In the genomic region with DNA sequence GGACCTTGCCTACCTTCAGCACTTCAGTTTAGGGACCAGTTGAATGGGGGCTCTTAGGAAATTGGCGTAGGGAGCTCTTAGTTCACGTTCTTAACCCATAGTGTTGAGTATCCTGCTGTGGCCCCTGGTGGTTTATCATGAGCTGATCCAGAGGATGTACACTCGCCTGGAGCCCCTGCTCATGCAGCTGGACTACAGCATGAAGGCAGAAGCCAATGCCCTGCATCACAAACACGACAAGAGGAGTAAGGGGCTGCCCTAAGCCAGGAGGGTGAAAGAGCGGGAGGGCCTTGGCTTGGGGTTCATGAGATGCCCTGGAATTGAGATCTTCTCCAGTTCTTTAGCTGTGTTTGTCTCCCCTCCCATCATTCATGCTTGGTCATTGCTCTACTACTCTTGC, we compare ENCODE assay signal across 21 cellular contexts. TPM values are rescaled to one million over a fixed set of nuclear protein-coding genes. Genes with fewer than 3 reads are reported as not detected.
A peak's percentile ranks its signal among the peaks of the same experiment; 100 is the strongest.
DNase-seq lines count a peak whose midpoint lies in the region; ATAC-seq and TF ChIP-seq lines count a peak whose summit lies in the region.
"Had no signal": no experiment of that assay in that cellular context is flagged by ENCODE, and none has a peak within 500 bp of the region (broad histone marks: within the 10 kb centered on the region; RNA-seq: fewer than 3 reads in every experiment).

No MANE protein-coding gene starts in this region.

- no peak for TF ChIP-seq CTCF in upper lobe of left lung (IDR thresholded peaks at IDR 0.05)

- H3K4me3 ChIP-seq in upper lobe of left lung, result no peak overlapping the region
- H3K4me3 ChIP-seq: heart left ventricle, K562, SJSA1, uterus had no signal

- TF ChIP-seq EP300 in upper lobe of left lung (IDR thresholded peaks at IDR 0.05), result no peak

- no peak for DNase-seq in activated naive CD8-positive, alpha-beta T cell treated with anti-CD3 and anti-CD28 coated beads, Interleukin-2, amount 50 U/mL, for 24 hours
- no peak for DNase-seq in activated CD4-positive, alpha-beta memory T cell treated with anti-CD3 and anti-CD28 coated beads, Interleukin-2, amount 10 ng/mL, durations not matched to agents 7 days and 5 days
- DNase-seq in memory B cell (ENCODE audit: low spot score in 2 of 2), result no peak
- DNase-seq in NCI-H774 (lab: John Stamatoyannopoulos, UW), result no peak
- no peak for DNase-seq in upper lobe of left lung
- DNase-seq: anterior cingulate cortex, DMS79, heart left ventricle, mesendoderm, MM.1S, naive B cell, NCI-H1436 treated with DMSO at 0.1 percent for 48 hours, substantia nigra, uterus had no signal

- H3K27ac ChIP-seq in upper lobe of left lung, result no peak overlapping the region
- H3K27ac ChIP-seq: heart left ventricle, SJSA1, uterus, VCaP had no signal

- H3K4me1 Mint-ChIP-seq in activated naive CD8-positive, alpha-beta T cell (ENCODE audit: low read depth), result peaks cover 48% of the 10 kb centered on the region
- peaks cover 43% of the 10 kb centered on the region for H3K4me1 Mint-ChIP-seq in activated naive CD8-positive, alpha-beta T cell treated with anti-CD3 and anti-CD28 coated beads, Interleukin-2, amount 50 U/mL, for 24 hours
- H3K4me1 Mint-ChIP-seq in activated CD4-positive, alpha-beta memory T cell treated with anti-CD3 and anti-CD28 coated beads, Interleukin-2, amount 10 ng/mL, durations not matched to agents 7 days and 5 days, result peaks cover 61% of the 10 kb centered on the region
- H3K4me1 Mint-ChIP-seq in memory B cell, result peaks cover 19% of the 10 kb centered on the region

- H3K4me3 Mint-ChIP-seq in activated naive CD8-positive, alpha-beta T cell, result peak overlapping the region; percentile 27
- no peak overlapping the region for H3K4me3 Mint-ChIP-seq in activated naive CD8-positive, alpha-beta T cell treated with anti-CD3 and anti-CD28 coated beads, Interleukin-2, amount 50 U/mL, for 24 hours
- H3K4me3 Mint-ChIP-seq in activated CD4-positive, alpha-beta memory T cell treated with anti-CD3 and anti-CD28 coated beads, Interleukin-2, amount 10 ng/mL, durations not matched to agents 7 days and 5 days, result no peak overlapping the region
- H3K4me3 Mint-ChIP-seq in memory B cell, result no peak overlapping the region

- no peak for ATAC-seq in activated naive CD8-positive, alpha-beta T cell treated with anti-CD3 and anti-CD28 coated beads, Interleukin-2, amount 50 U/mL, for 24 hours
- ATAC-seq in memory B cell (ENCODE audit: low read depth) (no peak), HG03159 (IDR thresholded peaks at IDR 0.05; ENCODE audit: unreplicated experiment) (no peak), upper lobe of left lung (ENCODE audit: low FRiP score in 2 of 2) (no peak)
- ATAC-seq: HCT116, heart left ventricle, K562, Panc1 had no signal

- CTCF ChIA-PET in activated CD4-positive, alpha-beta memory T cell treated with anti-CD3 and anti-CD28 coated beads, Interleukin-2, amount 10 ng/mL, durations not matched to agents 7 days and 5 days (lab: Charles Lee), result interaction anchor here (0.5 to 2.8 kb wide), 9 partner anchors 10 to 697 kb away, joined by 3 to 16 read pairs (median 4); a partner anchor contains a TSS

- peaks cover 22 to 55% (median 44%) of the 10 kb centered on the region in 4 donors for H3K36me3 ChIP-seq in upper lobe of left lung
- H3K36me3 ChIP-seq: uterus had no signal

- no peaks in the 10 kb centered on the region for H3K27me3 ChIP-seq in upper lobe of left lung
- H3K27me3 ChIP-seq: heart left ventricle, SJSA1, uterus had no signal

- POLR2A ChIA-PET in activated CD4-positive, alpha-beta memory T cell treated with anti-CD3 and anti-CD28 coated beads, Interleukin-2, amount 10 ng/mL, durations not matched to agents 7 days and 5 days (lab: Charles Lee), result interaction anchor here (0.9 to 12.0 kb wide), 10 partner anchors 18 to 72 kb away, joined by 3 to 160 read pairs (median 4); a partner anchor contains a TSS

- peaks cover 14 to 21% (median 14%) of the 10 kb centered on the region in 4 donors for H3K4me1 ChIP-seq in upper lobe of left lung

- 86 to 94% methylated on average over 5 of the region's 5 CpGs for WGBS in upper lobe of left lung, 2 donors

- TF ChIP-seq POLR2A in upper lobe of left lung (IDR thresholded peaks at IDR 0.05), result no peak

- H3K9me3 Mint-ChIP-seq in activated naive CD8-positive, alpha-beta T cell (ENCODE audit: low read depth), result no peaks in the 10 kb centered on the region
- no peaks in the 10 kb centered on the region for H3K9me3 Mint-ChIP-seq in activated naive CD8-positive, alpha-beta T cell treated with anti-CD3 and anti-CD28 coated beads, Interleukin-2, amount 50 U/mL, for 24 hours
- no peaks in the 10 kb centered on the region for H3K9me3 Mint-ChIP-seq in activated CD4-positive, alpha-beta memory T cell treated with anti-CD3 and anti-CD28 coated beads, Interleukin-2, amount 10 ng/mL, durations not matched to agents 7 days and 5 days
- no peaks in the 10 kb centered on the region for H3K9me3 Mint-ChIP-seq in memory B cell
- H3K9me3 Mint-ChIP-seq: naive B cell had no signal

- H3K9me3 ChIP-seq in upper lobe of left lung, result no peaks in the 10 kb centered on the region
- H3K9me3 ChIP-seq: heart left ventricle, SJSA1, uterus had no signal

- H3K36me3 Mint-ChIP-seq in activated naive CD8-positive, alpha-beta T cell, result peaks cover 3% of the 10 kb centered on the region
- H3K36me3 Mint-ChIP-seq in activated naive CD8-positive, alpha-beta T cell treated with anti-CD3 and anti-CD28 coated beads, Interleukin-2, amount 50 U/mL, for 24 hours (ENCODE audit: low read depth), result peaks cover 29% of the 10 kb centered on the region
- H3K36me3 Mint-ChIP-seq in activated CD4-positive, alpha-beta memory T cell treated with anti-CD3 and anti-CD28 coated beads, Interleukin-2, amount 10 ng/mL, durations not matched to agents 7 days and 5 days (ENCODE audit: low read depth), result peaks cover 65% of the 10 kb centered on the region
- H3K36me3 Mint-ChIP-seq in memory B cell, result peaks cover 18% of the 10 kb centered on the region

- peak overlapping the region; percentile 31 for H3K27ac Mint-ChIP-seq in activated naive CD8-positive, alpha-beta T cell
- no peak overlapping the region for H3K27ac Mint-ChIP-seq in activated naive CD8-positive, alpha-beta T cell treated with anti-CD3 and anti-CD28 coated beads, Interleukin-2, amount 50 U/mL, for 24 hours
- H3K27ac Mint-ChIP-seq in activated CD4-positive, alpha-beta memory T cell treated with anti-CD3 and anti-CD28 coated beads, Interleukin-2, amount 10 ng/mL, durations not matched to agents 7 days and 5 days, result peak overlapping the region; percentile 69
- H3K27ac Mint-ChIP-seq in memory B cell, result peak overlapping the region; percentile 31

- H3K27me3 Mint-ChIP-seq in activated naive CD8-positive, alpha-beta T cell, result no peaks in the 10 kb centered on the region
- no peaks in the 10 kb centered on the region for H3K27me3 Mint-ChIP-seq in activated naive CD8-positive, alpha-beta T cell treated with anti-CD3 and anti-CD28 coated beads, Interleukin-2, amount 50 U/mL, for 24 hours
- H3K27me3 Mint-ChIP-seq in activated CD4-positive, alpha-beta memory T cell treated with anti-CD3 and anti-CD28 coated beads, Interleukin-2, amount 10 ng/mL, durations not matched to agents 7 days and 5 days, result no peaks in the 10 kb centered on the region
- no peaks in the 10 kb centered on the region for H3K27me3 Mint-ChIP-seq in memory B cell
- H3K27me3 Mint-ChIP-seq: naive B cell had no signal

RNA-seq across cellular contexts. Expression of a gene that starts 2.9 kb away (rescaled TPM):
- 100 to 1,000 TPM; 107 to 113 TPM for total RNA-seq in activated CD4-positive, alpha-beta memory T cell treated with anti-CD3 and anti-CD28 coated beads, Interleukin-2, amount 10 ng/mL, durations not matched to agents 7 days and 5 days
- total RNA-seq in upper lobe of left lung, result 100 to 1,000 TPM in 1 of 6 donors, 10 to 100 TPM in 5; 46.1 to 100 (median 60.5) TPM

RNA-seq across cellular contexts. Expression of a gene that starts 4.2 kb away (rescaled TPM):
- total RNA-seq in activated CD4-positive, alpha-beta memory T cell treated with anti-CD3 and anti-CD28 coated beads, Interleukin-2, amount 10 ng/mL, durations not matched to agents 7 days and 5 days, result 10 to 100 TPM; 68.7 to 72.9 TPM
- 10 to 100 TPM; 42.7 to 86.8 (median 49.4) TPM for total RNA-seq in upper lobe of left lung

RNA-seq across cellular contexts. Expression of a gene that starts 11.1 kb away (rescaled TPM):
- total RNA-seq in activated CD4-positive, alpha-beta memory T cell treated with anti-CD3 and anti-CD28 coated beads, Interleukin-2, amount 10 ng/mL, durations not matched to agents 7 days and 5 days, result 1 to 10 TPM; 2.3 TPM
- 1 to 10 TPM in 4 of 6 donors, under 1 TPM in 2; 0.33 to 6.3 (median 2.6) TPM for total RNA-seq in upper lobe of left lung
- total RNA-seq: SJSA1 had no signal

RNA-seq across cellular contexts. Expression of a gene that starts 20.3 kb away (rescaled TPM):
- total RNA-seq in activated CD4-positive, alpha-beta memory T cell treated with anti-CD3 and anti-CD28 coated beads, Interleukin-2, amount 10 ng/mL, durations not matched to agents 7 days and 5 days, result 10 to 100 TPM; 12.0 to 12.2 TPM
- 10 to 100 TPM in 5 of 6 donors, 1 to 10 TPM in 1; 7.9 to 26.2 (median 14.3) TPM for total RNA-seq in upper lobe of left lung

RNA-seq across cellular contexts. Expression of a gene that starts 25.6 kb away (rescaled TPM):
- 10 to 100 TPM; 51.4 to 56.7 TPM for total RNA-seq in activated CD4-positive, alpha-beta memory T cell treated with anti-CD3 and anti-CD28 coated beads, Interleukin-2, amount 10 ng/mL, durations not matched to agents 7 days and 5 days
- 10 to 100 TPM; 38.7 to 59.7 (median 43.3) TPM for total RNA-seq in upper lobe of left lung
